18 cellular contexts compared by ENCODE assay signal in genomic region chr20:35443003-35443402, GRCh38. TPM values are rescaled to one million over a fixed set of nuclear protein-coding genes. Genes with fewer than 3 reads are reported as not detected.
DNase-seq lines count a peak whose midpoint lies in the region; ATAC-seq and TF ChIP-seq lines count a peak whose summit lies in the region.
"Had no signal": no experiment of that assay in that cellular context is flagged by ENCODE, and none has a peak within 500 bp of the region (broad histone marks: within the 10 kb centered on the region; RNA-seq: fewer than 3 reads in every experiment).

No MANE protein-coding gene starts in this region.

- H3K4me3 Mint-ChIP-seq in HFFc6, result peak overlapping the region; percentile 36; the same call in 1 of the 2 replicates
- H3K4me3 Mint-ChIP-seq: endodermal cell, naive B cell had no signal

- peaks cover 35% of the 10 kb centered on the region for H3K4me1 Mint-ChIP-seq in HFFc6 (ENCODE audit: low read depth)
- H3K4me1 Mint-ChIP-seq: endodermal cell had no signal

- no peaks in the 10 kb centered on the region for H3K9me3 ChIP-seq in right cardiac atrium (ENCODE audit: control insufficient read depth, low read length)
- H3K9me3 ChIP-seq: BLaER1 treated with 17β-estradiol and CSF1 and Interleukin-3, amounts not matched to agents 10 nM and 100 nM; Peyer's patch; upper lobe of right lung had no signal

- TF ChIP-seq CTCF in HFFc6 (IDR thresholded peaks at IDR 0.05) (no peak), foreskin fibroblast (IDR thresholded peaks at IDR 0.05; ENCODE audit: low read depth, low read length) (no peak)

- H3K27me3 ChIP-seq in right cardiac atrium (ENCODE audit: control insufficient read depth, insufficient read depth), result no peaks in the 10 kb centered on the region
- H3K27me3 ChIP-seq: BLaER1 treated with 17β-estradiol and CSF1 and Interleukin-3, amounts not matched to agents 10 nM and 100 nM; Peyer's patch; upper lobe of right lung had no signal

- peak; percentile 90 for DNase-seq in AG08395 (ENCODE audit: low spot score)
- DNase-seq in HFFc6, result peak; percentile 81
- peak; percentile 52 for DNase-seq in T1000 (lab: John Stamatoyannopoulos, UW)
- DNase-seq in foreskin fibroblast, result peak; percentile 87 to 95
- no peak for DNase-seq in left ventricle myocardium superior
- DNase-seq in OCI-M2 (lab: John Stamatoyannopoulos, UW; ENCODE audit: unreplicated experiment), result no peak
- no peak for DNase-seq in right cardiac atrium
- DNase-seq in 8988T, result no peak
- DNase-seq: activated CD4-positive, alpha-beta T cell treated with anti-CD3 and anti-CD28 coated beads, Interleukin-2, amount 50 U/mL, for 4 hours; activated effector memory CD4-positive, alpha-beta T cell treated with Interleukin-2 at 50 U/mL for 16 hours; endodermal cell; naive B cell; NCI-H1105 treated with DMSO at 0.1 percent for 48 hours; Peyer's patch; stimulated activated CD4-positive, alpha-beta T cell treated with anti-CD3 and anti-CD28 coated beads, Interleukin-4, amount 100 ng/mL, for 1 hour; upper lobe of right lung had no signal

- no peaks in the 10 kb centered on the region for H3K9me3 Mint-ChIP-seq in HFFc6
- H3K9me3 Mint-ChIP-seq: endodermal cell, naive B cell had no signal

- no peak overlapping the region for H3K27ac ChIP-seq in right cardiac atrium (ENCODE audit: low read length)
- H3K27ac ChIP-seq: BLaER1 treated with 17β-estradiol and CSF1 and Interleukin-3, amounts not matched to agents 10 nM and 100 nM; Peyer's patch; upper lobe of right lung had no signal

- H3K4me1 ChIP-seq in right cardiac atrium (ENCODE audit: control insufficient read depth, insufficient read depth, low read length), result no peaks in the 10 kb centered on the region
- H3K4me1 ChIP-seq: Peyer's patch had no signal

- no peaks in the 10 kb centered on the region for H3K36me3 Mint-ChIP-seq in HFFc6 (ENCODE audit: low read depth)
- H3K36me3 Mint-ChIP-seq: naive B cell had no signal

- peak overlapping the region; percentile 95 for H3K27ac Mint-ChIP-seq in HFFc6
- H3K27ac Mint-ChIP-seq: endodermal cell, naive B cell had no signal

- H3K27me3 Mint-ChIP-seq in HFFc6 (ENCODE audit: insufficient read depth), result no peaks in the 10 kb centered on the region; the same call in 1 of the 2 replicates

- intact Hi-C loops in left ventricle myocardium superior (cut with micrococcal nuclease) (no loop called here), right cardiac atrium (cut with DNase I) (no loop called here)

- 55% methylated on average over 6 of the region's 6 CpGs for WGBS in right cardiac atrium

- no peak for ATAC-seq in left ventricle myocardium superior
- ATAC-seq in right cardiac atrium, result no peak
- ATAC-seq: HCT116, upper lobe of right lung had no signal

- H3K4me3 ChIP-seq in foreskin fibroblast (ENCODE audit: low read depth in 1 of 2, low read length in 2 of 2) (no peak overlapping the region), right cardiac atrium (ENCODE audit: low read length) (no peak overlapping the region)
- H3K4me3 ChIP-seq: BLaER1 treated with 17β-estradiol and CSF1 and Interleukin-3, amounts not matched to agents 10 nM and 100 nM; Peyer's patch; upper lobe of right lung had no signal

RNA-seq across cellular contexts. Expression of gene GDF5, which starts 5.0 kb away (rescaled TPM):
- total RNA-seq in HFFc6 (2021; fragmentation: NEBNext Ultra II Directional; extraction: Animal tissue kit (Norgen Biotek cat#: 25700)), result under 1 TPM; 0.20 to 0.47 (median 0.35) TPM
- total RNA-seq in left ventricle myocardium superior, result 0.12 TPM
- under 1 TPM in 3 of 4 donors, not detected in 1; 0.09 to 0.17 (median 0.11) TPM for total RNA-seq in right cardiac atrium
- polyA plus RNA-seq in right cardiac atrium, result 0.05 TPM
- total RNA-seq: endodermal cell, Peyer's patch had no signal

RNA-seq across cellular contexts. Expression of gene CEP250, which starts 12.4 kb away (rescaled TPM):
- total RNA-seq in HFFc6 (2021; fragmentation: NEBNext Ultra II Directional; extraction: Animal tissue kit (Norgen Biotek cat#: 25700)), result 10 to 100 TPM; 18.3 to 26.3 (median 22.9) TPM
- 17.7 TPM for total RNA-seq in left ventricle myocardium superior
- 10 to 100 TPM; 12.2 to 22.0 (median 18.5) TPM for total RNA-seq in right cardiac atrium
- polyA plus RNA-seq in right cardiac atrium, result 11.0 TPM

RNA-seq across cellular contexts. Expression of gene UQCC1, which starts 31.2 kb away (rescaled TPM):
- total RNA-seq in HFFc6 (2021; fragmentation: NEBNext Ultra II Directional; extraction: Animal tissue kit (Norgen Biotek cat#: 25700)), result 10 to 100 TPM; 38.6 to 51.1 (median 46.1) TPM
- total RNA-seq in left ventricle myocardium superior (153 TPM), right cardiac atrium (100 to 1,000 TPM in 1 of 4 donors, 10 to 100 TPM in 3; 79.0 to 127 (median 84.3) TPM)
- 67.2 TPM for polyA plus RNA-seq in right cardiac atrium

Comparison
In these comparisons a context has a peak if more than half of its experiments do, and no peak if none do; other contexts are left out.
1. DNase-seq: peak in AG08395 (single experiment), HFFc6 (single experiment), T1000 (single experiment) and foreskin fibroblast (2 of 2); none in left ventricle myocardium superior (single experiment), OCI-M2 (single experiment), right cardiac atrium (0 of 3) and 8988T (single experiment).